9 cellular contexts compared by ENCODE assay signal in genomic region chr2:229910832-229911412, GRCh38. TPM values are rescaled to one million over a fixed set of nuclear protein-coding genes. Genes with fewer than 3 reads are reported as not detected.
DNase-seq lines count a peak whose midpoint lies in the region; ATAC-seq and TF ChIP-seq lines count a peak whose summit lies in the region.
"Had no signal": no experiment of that assay in that cellular context is flagged by ENCODE, and none has a peak within 500 bp of the region (broad histone marks: within the 10 kb centered on the region; RNA-seq: fewer than 3 reads in every experiment).

No MANE protein-coding gene starts in this region.

- H3K9me3 ChIP-seq in Karpas-422 (ENCODE audit: low read length) = no peaks in the 10 kb centered on the region

- no peaks in the 10 kb centered on the region for H3K9me2 ChIP-seq in Karpas-422 (replicated peaks; ENCODE audit: insufficient read depth, low read length)

- peak; percentile 65 for ATAC-seq in GM21360 (IDR thresholded peaks at IDR 0.05; ENCODE audit: unreplicated experiment)
- ATAC-seq in activated naive CD8-positive, alpha-beta T cell treated with anti-CD3 and anti-CD28 coated beads, Interleukin-2, amount 50 U/mL, for 24 hours = peak; percentile 57
- ATAC-seq in omental fat pad (ENCODE audit: low FRiP score) = no peak

- no peak for TF ChIP-seq CTCF in mesothelial cell of epicardium (IDR thresholded peaks at IDR 0.05; ENCODE audit: unreplicated experiment)
- TF ChIP-seq CTCF in omental fat pad (IDR thresholded peaks at IDR 0.05) = no peak

- no peaks in the 10 kb centered on the region for H3K9me3 Mint-ChIP-seq in activated naive CD8-positive, alpha-beta T cell treated with anti-CD3 and anti-CD28 coated beads, Interleukin-2, amount 50 U/mL, for 24 hours
- H3K9me3 Mint-ChIP-seq in mesothelial cell of epicardium = no peaks in the 10 kb centered on the region
- H3K9me3 Mint-ChIP-seq: activated naive CD8-positive, alpha-beta T cell treated with anti-CD3 and anti-CD28 coated beads, Interleukin-2, amount 10 ng/mL, durations not matched to agents 7 days and 5 days had no signal

- peak overlapping the region; percentile 69 for H3K27ac ChIP-seq in Karpas-422 (ENCODE audit: low read length)

- H3K4me1 ChIP-seq in Karpas-422 (ENCODE audit: low read length) = peaks cover 55% of the 10 kb centered on the region

- H3K9ac ChIP-seq in Karpas-422 (ENCODE audit: low read length) = peak overlapping the region; percentile 0; the same call in 1 of the 2 replicates

- H2AFZ ChIP-seq in Karpas-422 (ENCODE audit: low read length) = no peak overlapping the region

- peaks cover 52% of the 10 kb centered on the region for H3K4me1 Mint-ChIP-seq in activated naive CD8-positive, alpha-beta T cell treated with anti-CD3 and anti-CD28 coated beads, Interleukin-2, amount 50 U/mL, for 24 hours
- H3K4me1 Mint-ChIP-seq in mesothelial cell of epicardium = peaks cover 18% of the 10 kb centered on the region

- peak overlapping the region; percentile 55 for H3K4me2 ChIP-seq in Karpas-422 (ENCODE audit: low read depth, low read length, poor library complexity, severe bottlenecking)

- H3K4me3 ChIP-seq in Karpas-422 (ENCODE audit: low read length) = no peak overlapping the region

- H3K27ac Mint-ChIP-seq in activated naive CD8-positive, alpha-beta T cell treated with anti-CD3 and anti-CD28 coated beads, Interleukin-2, amount 50 U/mL, for 24 hours = peak overlapping the region; percentile 65
- H3K27ac Mint-ChIP-seq in mesothelial cell of epicardium = peak overlapping the region; percentile 50
- H3K27ac Mint-ChIP-seq: activated naive CD8-positive, alpha-beta T cell treated with anti-CD3 and anti-CD28 coated beads, Interleukin-2, amount 10 ng/mL, durations not matched to agents 7 days and 5 days had no signal

- DNase-seq in DMS53 (lab: John Stamatoyannopoulos, UW) (peak; percentile 23), DMS53 treated with DMSO at 0.1 percent for 48 hours (lab: John Stamatoyannopoulos, UW; ENCODE audit: unreplicated experiment) (no peak), Karpas-422 (peak; percentile 74), mesothelial cell of epicardium (ENCODE audit: low spot score in 2 of 2, unreplicated experiment in 2 of 2) (no peak), omental fat pad (ENCODE audit: low spot score) (no peak), DMS79 (lab: John Stamatoyannopoulos, UW) (no peak)
- DNase-seq in activated naive CD8-positive, alpha-beta T cell treated with anti-CD3 and anti-CD28 coated beads, Interleukin-2, amount 50 U/mL, for 24 hours = no peak
- DNase-seq: activated naive CD8-positive, alpha-beta T cell treated with anti-CD3 and anti-CD28 coated beads, Interleukin-2, amount 10 ng/mL, durations not matched to agents 7 days and 5 days had no signal

- H3K27me3 Mint-ChIP-seq in activated naive CD8-positive, alpha-beta T cell treated with anti-CD3 and anti-CD28 coated beads, Interleukin-2, amount 50 U/mL, for 24 hours = no peaks in the 10 kb centered on the region
- no peaks in the 10 kb centered on the region for H3K27me3 Mint-ChIP-seq in mesothelial cell of epicardium (ENCODE audit: low read depth)
- H3K27me3 Mint-ChIP-seq: activated naive CD8-positive, alpha-beta T cell treated with anti-CD3 and anti-CD28 coated beads, Interleukin-2, amount 10 ng/mL, durations not matched to agents 7 days and 5 days had no signal

- no peak overlapping the region for H3K4me3 Mint-ChIP-seq in activated naive CD8-positive, alpha-beta T cell treated with anti-CD3 and anti-CD28 coated beads, Interleukin-2, amount 50 U/mL, for 24 hours
- no peak overlapping the region for H3K4me3 Mint-ChIP-seq in mesothelial cell of epicardium
- H3K4me3 Mint-ChIP-seq: activated naive CD8-positive, alpha-beta T cell treated with anti-CD3 and anti-CD28 coated beads, Interleukin-2, amount 10 ng/mL, durations not matched to agents 7 days and 5 days had no signal

- H4K20me1 ChIP-seq in Karpas-422 (ENCODE audit: insufficient read depth, low read depth, low read length) = no peaks in the 10 kb centered on the region

- peaks cover 17% of the 10 kb centered on the region for H3K36me3 Mint-ChIP-seq in activated naive CD8-positive, alpha-beta T cell treated with anti-CD3 and anti-CD28 coated beads, Interleukin-2, amount 50 U/mL, for 24 hours (ENCODE audit: low read depth)
- peaks cover 10% of the 10 kb centered on the region for H3K36me3 Mint-ChIP-seq in mesothelial cell of epicardium

- no peaks in the 10 kb centered on the region for H3K27me3 ChIP-seq in Karpas-422 (ENCODE audit: low read length)

- peaks cover 4% of the 10 kb centered on the region; the same call in 1 of the 2 replicates for H3K36me3 ChIP-seq in Karpas-422 (ENCODE audit: insufficient read depth, low read length)

- H3K79me2 ChIP-seq in Karpas-422 (ENCODE audit: low read length) = peaks cover 100% of the 10 kb centered on the region

RNA-seq across cellular contexts. Expression of gene TRIP12, which starts 10.9 kb away (rescaled TPM):
- total RNA-seq in Karpas-422 (2014; rRNA removed; shearing (Covaris generic); ENCODE audit: low replicate concordance) = 187 and 194 TPM in 2 replicates
- total RNA-seq in mesothelial cell of epicardium (239 to 256 TPM (median 253 TPM) in 3 replicates), omental fat pad (100 to 1,000 TPM; 178 to 256 (median 193) TPM)

RNA-seq across cellular contexts. Expression of gene FBXO36, which starts 11.4 kb away (rescaled TPM):
- 0.11 and 2.6 TPM in 2 replicates for total RNA-seq in Karpas-422 (2014; rRNA removed; shearing (Covaris generic); ENCODE audit: low replicate concordance)
- 5.1 to 6.2 TPM (median 5.5 TPM) in 3 replicates for total RNA-seq in mesothelial cell of epicardium
- 1 to 10 TPM; 1.1 to 3.5 (median 2.3) TPM for total RNA-seq in omental fat pad

Comparison
In these comparisons a context has a peak if more than half of its experiments do, and no peak if none do; other contexts are left out.
1. DNase-seq: peak in DMS53 (single experiment) and Karpas-422 (single experiment); none in DMS53 treated with DMSO at 0.1 percent for 48 hours (single experiment), activated naive CD8-positive, alpha-beta T cell treated with anti-CD3 and anti-CD28 coated beads, Interleukin-2, amount 50 U/mL, for 24 hours (single experiment), mesothelial cell of epicardium (0 of 2), omental fat pad (single experiment) and DMS79 (single experiment).